1 cellular context compared by ENCODE assay signal in genomic region chr19:7213628-7214328, GRCh38.
TF ChIP-seq lines count a peak whose summit lies in the region.

No MANE protein-coding gene starts in this region.

TF ChIP-seq in GM12878, 131 proteins besides CTCF, POLR2A, EP300 and RAD21 (continued from another document and continues in another):
- TF ChIP-seq E2F8 (IDR thresholded peaks at IDR 0.05; ENCODE audit: low read depth, partially characterized antibody) (no peak), IKZF1 (conservative IDR thresholded peaks at IDR 0.05) (peak; percentile 70), EGR1 (IDR thresholded peaks at IDR 0.05; ENCODE audit: borderline replicate concordance in 1 of 2, low read depth in 2 of 2, low read length in 2 of 2) (no peak), REST (IDR thresholded peaks at IDR 0.05; ENCODE audit: low read depth, low read length) (no peak), TCF3 (IDR thresholded peaks at IDR 0.05; ENCODE audit: borderline replicate concordance, insufficient read depth, low read depth, low read length) (no peak), ZNF207 (IDR thresholded peaks at IDR 0.05; ENCODE audit: borderline replicate concordance) (0 out of 2 replicates have a peak, but pooled peaks have one; percentile 49), ZBED1 (IDR thresholded peaks at IDR 0.05; ENCODE audit: borderline replicate concordance) (no peak), IKZF2 (IDR thresholded peaks at IDR 0.05) (peak; percentile 39 to 57), DPF2 (IDR thresholded peaks at IDR 0.05) (peak; percentile 61), GABPA (IDR thresholded peaks at IDR 0.05; ENCODE audit: low read depth) (no peak), ZNF592 (IDR thresholded peaks at IDR 0.05) (no peak), MYB (IDR thresholded peaks at IDR 0.05; ENCODE audit: borderline replicate concordance, low read depth, low read length) (no peak), SMAD5 (IDR thresholded peaks at IDR 0.05; ENCODE audit: low read depth) (no peak), SMARCA5 (IDR thresholded peaks at IDR 0.05) (peak; percentile 83; the same call in 1 of the 2 replicates), KLF5 (IDR thresholded peaks at IDR 0.05; ENCODE audit: partially characterized antibody) (peak; percentile 56), SUPT20H (IDR thresholded peaks at IDR 0.05; ENCODE audit: borderline replicate concordance, control insufficient read depth, low read depth, low read length) (no peak), CHD1 (IDR thresholded peaks at IDR 0.05; ENCODE audit: low read depth, low read length) (no peak), RBBP5 (conservative IDR thresholded peaks at IDR 0.05) (no peak), NFIC (IDR thresholded peaks at IDR 0.05; ENCODE audit: low read depth, low read length) (peak; percentile 64; the same call in 1 of the 2 replicates), MEF2A (IDR thresholded peaks at IDR 0.05; ENCODE audit: insufficient read depth, low read depth, low read length) (no peak), MTA2 (IDR thresholded peaks at IDR 0.05; ENCODE audit: low read depth) (peak; percentile 26; the same call in 1 of the 2 replicates), CBX3 (IDR thresholded peaks at IDR 0.05; ENCODE audit: borderline replicate concordance, low read depth) (no peak), SUZ12 (IDR thresholded peaks at IDR 0.05; ENCODE audit: unreplicated experiment) (no peak), NFYA (IDR thresholded peaks at IDR 0.05; ENCODE audit: borderline replicate concordance, low read depth, low read length) (no peak), ZBTB33 (IDR thresholded peaks at IDR 0.05) (no peak), EED (IDR thresholded peaks at IDR 0.05; ENCODE audit: low read depth) (peak; percentile 48; the same call in 1 of the 2 replicates), BHLHE40 (IDR thresholded peaks at IDR 0.05; ENCODE audit: borderline replicate concordance in 1 of 2, low read depth in 2 of 2, low read length in 1 of 2) (peak; percentile 9 to 63; a peak in 2 of 4 replicates), LARP7 (IDR thresholded peaks at IDR 0.05) (no peak), HCFC1 (IDR thresholded peaks at IDR 0.05; ENCODE audit: low read length) (no peak), PKNOX1 (IDR thresholded peaks at IDR 0.05) (peak; percentile 48; the same call in 1 of the 2 replicates), ZNF24 (IDR thresholded peaks at IDR 0.05) (peak; percentile 23; the same call in 1 of the 2 replicates), POLR2AphosphoS5 (IDR thresholded peaks at IDR 0.05; ENCODE audit: low read length) (peak; percentile 67), YY1 (IDR thresholded peaks at IDR 0.05; ENCODE audit: low read depth, low read length) (no peak), MAX (IDR thresholded peaks at IDR 0.05; ENCODE audit: low read depth, low read length) (no peak), SPI1 (IDR thresholded peaks at IDR 0.05; ENCODE audit: borderline replicate concordance, insufficient read depth, low read depth, low read length) (peak; percentile 35; the same call in 1 of the 2 replicates), BACH1 (IDR thresholded peaks at IDR 0.05; ENCODE audit: borderline replicate concordance) (no peak), ZNF274 (IDR thresholded peaks at IDR 0.05; ENCODE audit: insufficient read depth, insufficient read length) (no peak), TARDBP (IDR thresholded peaks at IDR 0.05; ENCODE audit: borderline replicate concordance) (no peak), GATAD2B (conservative IDR thresholded peaks at IDR 0.05; ENCODE audit: low read depth) (peak; percentile 81), MEF2B (IDR thresholded peaks at IDR 0.05; ENCODE audit: partially characterized antibody, poor library complexity, severe bottlenecking) (peak; percentile 95), SKIL (IDR thresholded peaks at IDR 0.05; ENCODE audit: low read depth, poor library complexity, severe bottlenecking) (peak; percentile 66), HDAC2 (IDR thresholded peaks at IDR 0.05) (no peak), POLR2AphosphoS2 (IDR thresholded peaks at IDR 0.05; ENCODE audit: low read depth, low read length) (no peak), ASH2L (IDR thresholded peaks at IDR 0.05; ENCODE audit: borderline replicate concordance, low read depth) (no peak), PML (IDR thresholded peaks at IDR 0.05; ENCODE audit: low read length) (no peak), BCL11A (IDR thresholded peaks at IDR 0.05; ENCODE audit: low read depth, low read length) (no peak), ZNF217 (IDR thresholded peaks at IDR 0.05) (peak; percentile 98), USF2 (IDR thresholded peaks at IDR 0.05; ENCODE audit: borderline replicate concordance, low read depth, low read length) (no peak), TBL1XR1 (IDR thresholded peaks at IDR 0.05; ENCODE audit: low read depth, low read length) (no peak), FOS (IDR thresholded peaks at IDR 0.05; ENCODE audit: borderline replicate concordance, extremely low read depth, insufficient read length) (no peak), KDM1A (IDR thresholded peaks at IDR 0.05; ENCODE audit: borderline replicate concordance) (no peak), ESRRA (IDR thresholded peaks at IDR 0.05; ENCODE audit: low read length) (no peak), HDGF (IDR thresholded peaks at IDR 0.05) (peak; percentile 89)
